Comparison of ENCODE assay signal across 11 cellular contexts in the genomic region with DNA sequence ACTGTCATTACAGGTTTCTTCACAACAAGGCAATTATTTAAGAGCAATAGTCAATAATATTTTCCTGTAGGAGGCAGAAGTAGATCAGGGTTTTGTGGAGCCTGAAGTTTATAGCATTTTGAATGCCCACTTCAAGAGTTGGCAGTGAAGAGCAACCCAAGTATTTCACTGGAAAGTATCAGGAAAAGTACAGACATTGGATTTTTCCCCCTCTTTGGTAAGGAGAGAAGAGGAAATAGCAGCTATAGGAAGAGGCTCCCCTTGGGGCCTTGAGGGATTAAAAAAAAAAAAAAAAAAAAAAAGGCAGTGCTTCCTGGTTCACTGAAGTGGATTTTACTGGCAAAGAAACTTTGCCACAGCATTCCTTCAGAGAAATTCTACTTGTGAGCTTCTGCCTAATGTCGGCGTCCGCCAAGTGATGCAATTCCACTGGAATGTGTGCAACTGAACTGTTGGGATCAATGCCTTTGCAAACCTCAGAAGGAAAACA. TPM values are rescaled to one million over a fixed set of nuclear protein-coding genes. Genes with fewer than 3 reads are reported as not detected.
A peak's percentile ranks its signal among the peaks of the same experiment; 100 is the strongest.
DNase-seq lines count a peak whose midpoint lies in the region; ATAC-seq, FAIRE-seq and TF ChIP-seq lines count a peak whose summit lies in the region.
"Had no signal": no experiment of that assay in that cellular context is flagged by ENCODE, and none has a peak within 500 bp of the region (broad histone marks: within the 10 kb centered on the region; RNA-seq: fewer than 3 reads in every experiment).

No MANE protein-coding gene starts in this region.

- in situ Hi-C loops in HepG2 (cut with HindIII; ENCODE audit: extremely low pct_ligation_motif_present, low pct_unique_long_range_greater_than_20kb): no loop called here

- H3K27ac ChIP-seq in cardiac muscle cell: no peak overlapping the region
- no peak overlapping the region for H3K27ac ChIP-seq in heart left ventricle
- peak overlapping the region in 2 of 4 donors; percentile 6 to 32 for H3K27ac ChIP-seq in body of pancreas
- H3K27ac ChIP-seq in HepG2 (ENCODE audit: extremely low read length, insufficient read depth, low read length): no peak overlapping the region
- no peak overlapping the region for H3K27ac ChIP-seq in esophagus squamous epithelium

- H3K9me3 ChIP-seq in cardiac muscle cell (ENCODE audit: low read depth): no peaks in the 10 kb centered on the region
- no peaks in the 10 kb centered on the region for H3K9me3 ChIP-seq in heart left ventricle
- no peaks in the 10 kb centered on the region for H3K9me3 ChIP-seq in body of pancreas
- peaks cover 93% of the 10 kb centered on the region for H3K9me3 ChIP-seq in HepG2 (ENCODE audit: low read length)
- H3K9me3 ChIP-seq in esophagus squamous epithelium: no peaks in the 10 kb centered on the region

- 14 to 25% (median 18%) methylated on average over 3 of the region's 3 CpGs for WGBS in heart left ventricle, 4 donors
- WGBS in body of pancreas, 2 donors: 14 to 19% methylated on average over 3 of the region's 3 CpGs
- 5% methylated on average over 3 of the region's 3 CpGs for WGBS in HepG2 (ENCODE audit: low lambda C conversion rate)
- 18 to 31% methylated on average over 3 of the region's 3 CpGs for WGBS in esophagus squamous epithelium, 2 donors

- peak; percentile 15 for TF ChIP-seq CTCF in cardiac muscle cell (IDR thresholded peaks at IDR 0.05; ENCODE audit: low read depth, low read length)
- peak in 1 of 12 donors; percentile 25 for TF ChIP-seq CTCF in heart left ventricle (IDR thresholded peaks at IDR 0.05)
- TF ChIP-seq CTCF in body of pancreas (IDR thresholded peaks at IDR 0.05): peak in 2 of 7 experiments; percentile 13 to 23
- TF ChIP-seq CTCF in HepG2 (CRISPR knock-in tag; IDR thresholded peaks at IDR 0.05): no peak
- no peak for TF ChIP-seq CTCF in CD14-positive monocyte (IDR thresholded peaks at IDR 0.05)
- TF ChIP-seq CTCF in esophagus squamous epithelium (IDR thresholded peaks at IDR 0.05): no peak

- H3K27me3 ChIP-seq in cardiac muscle cell (no peaks in the 10 kb centered on the region), heart left ventricle (peaks cover 0 to 5% (median 0%) of the 10 kb centered on the region in 9 donors), body of pancreas (no peaks in the 10 kb centered on the region), HepG2 (ENCODE audit: control insufficient read depth in 1 of 2, insufficient read depth in 2 of 2, low read length in 2 of 2) (no peaks in the 10 kb centered on the region), esophagus squamous epithelium (no peaks in the 10 kb centered on the region)

- H3K4me2 ChIP-seq in HepG2 (ENCODE audit: low read depth, low read length): no peak overlapping the region

- DNase-seq in cardiac muscle cell (ENCODE audit: low read depth in 1 of 2, low spot score in 1 of 2): peak; percentile 23 to 89
- no peak for DNase-seq in heart left ventricle
- DNase-seq in body of pancreas: peak; percentile 24 to 49 (median 37)
- DNase-seq in HepG2 (ENCODE audit: low spot score): no peak
- no peak for DNase-seq in CD14-positive monocyte (ENCODE audit: low spot score)
- no peak for DNase-seq in esophagus squamous epithelium (lab: John Stamatoyannopoulos, UW)
- DNase-seq: CD4-positive, CD25-positive, alpha-beta regulatory T cell; immature natural killer cell had no signal

- CTCF ChIA-PET in HepG2 (lab: Yijun Ruan, JAX; ENCODE audit: low intra/inter-chr PET ratio, low total read pairs): no interaction called here

- no peaks in the 10 kb centered on the region for H3K36me3 Mint-ChIP-seq in CD14-positive monocyte
- H3K36me3 Mint-ChIP-seq: CD4-positive, CD25-positive, alpha-beta regulatory T cell; immature natural killer cell had no signal

- H3K36me3 ChIP-seq in cardiac muscle cell (no peaks in the 10 kb centered on the region), heart left ventricle (no peaks in the 10 kb centered on the region), body of pancreas (replicated peaks in 1 of 2; ENCODE audit: insufficient read depth in 1 of 2, low read depth in 2 of 2) (no peaks in the 10 kb centered on the region), HepG2 (replicated peaks in 1 of 2; ENCODE audit: control insufficient read depth in 1 of 2, insufficient read depth in 2 of 2, low read length in 2 of 2) (no peaks in the 10 kb centered on the region), esophagus squamous epithelium (no peaks in the 10 kb centered on the region)

- no peak overlapping the region for H3K4me3 Mint-ChIP-seq in CD14-positive monocyte
- H3K4me3 Mint-ChIP-seq: activated T-helper 1 cell treated with anti-CD3 and anti-CD28 coated beads, Interleukin-12 subunit alpha, Interleukin-12 subunit beta, Interleukin-2, Interleukin-4 antibody, amounts not matched to agents 30 ng/mL and 10 ng/mL and 1 ng/mL, durations not matched to agents 14 hours and 24 hours and 36 hours; CD4-positive, CD25-positive, alpha-beta regulatory T cell; immature natural killer cell had no signal

- intact Hi-C loops in heart left ventricle (cut with DNase I): loop anchor here in 5 of 10 donors (10.0 kb wide), 1 partner anchor 1928 kb away; no protein-coding TSS in a partner anchor
- intact Hi-C loops in body of pancreas (cut with DNase I): no loop called here
- intact Hi-C loops in HepG2 (cut with micrococcal nuclease; ENCODE audit: unreplicated experiment): no loop called here
- intact Hi-C loops in CD14-positive monocyte (cut with micrococcal nuclease): no loop called here
- intact Hi-C loops in esophagus squamous epithelium (cut with DNase I): no loop called here

- no peaks in the 10 kb centered on the region for H3K4me1 Mint-ChIP-seq in CD14-positive monocyte
- H3K4me1 Mint-ChIP-seq: immature natural killer cell had no signal

- H3K27ac Mint-ChIP-seq in CD14-positive monocyte: no peak overlapping the region
- H3K27ac Mint-ChIP-seq: activated T-helper 1 cell treated with anti-CD3 and anti-CD28 coated beads, Interleukin-12 subunit alpha, Interleukin-12 subunit beta, Interleukin-2, Interleukin-4 antibody, amounts not matched to agents 30 ng/mL and 10 ng/mL and 1 ng/mL, durations not matched to agents 14 hours and 24 hours and 36 hours; immature natural killer cell had no signal

- H3K4me3 ChIP-seq in cardiac muscle cell (no peak overlapping the region), heart left ventricle (no peak overlapping the region), body of pancreas (no peak overlapping the region), HepG2 (replicated peaks in 1 of 3; ENCODE audit: insufficient read depth in 1 of 3, low read depth in 2 of 3, low read length in 3 of 3) (no peak overlapping the region), esophagus squamous epithelium (no peak overlapping the region)

- H3K27me3 Mint-ChIP-seq in CD14-positive monocyte (ENCODE audit: low read depth in 3 of 3): no peaks in the 10 kb centered on the region
- H3K27me3 Mint-ChIP-seq: CD4-positive, CD25-positive, alpha-beta regulatory T cell had no signal

- no peak overlapping the region for H3K9ac ChIP-seq in HepG2 (ENCODE audit: insufficient read depth, low read depth, low read length)

- H2AFZ ChIP-seq in HepG2 (ENCODE audit: low read length): no peak overlapping the region

- POLR2A ChIA-PET in HepG2 (lab: Yijun Ruan, JAX): no interaction called here

- TF ChIP-seq RAD21 in HepG2 (CRISPR knock-in tag; IDR thresholded peaks at IDR 0.05): no peak

- FAIRE-seq in HepG2 (lab: Jason Lieb, UNC): no peak

- peaks cover 0 to 2% (median 0%) of the 10 kb centered on the region in 7 donors for H3K9me3 Mint-ChIP-seq in CD14-positive monocyte
- H3K9me3 Mint-ChIP-seq: activated T-helper 1 cell treated with anti-CD3 and anti-CD28 coated beads, Interleukin-12 subunit alpha, Interleukin-12 subunit beta, Interleukin-2, Interleukin-4 antibody, amounts not matched to agents 30 ng/mL and 10 ng/mL and 1 ng/mL, durations not matched to agents 14 hours and 24 hours and 36 hours had no signal

- no peaks in the 10 kb centered on the region for H3K79me2 ChIP-seq in HepG2 (ENCODE audit: insufficient read depth, low read length)

- BruUV-seq in HepG2 (replicated peaks; lab: Mats Ljungman, UMichigan): no TSS peak

- no peaks in the 10 kb centered on the region for H4K20me1 ChIP-seq in HepG2 (ENCODE audit: insufficient read depth, low read length)

- no peaks in the 10 kb centered on the region for H3K4me1 ChIP-seq in cardiac muscle cell (ENCODE audit: low read depth)
- no peaks in the 10 kb centered on the region for H3K4me1 ChIP-seq in heart left ventricle
- H3K4me1 ChIP-seq in body of pancreas: no peaks in the 10 kb centered on the region
- no peaks in the 10 kb centered on the region for H3K4me1 ChIP-seq in HepG2 (ENCODE audit: insufficient read depth, low read length)
- no peaks in the 10 kb centered on the region for H3K4me1 ChIP-seq in esophagus squamous epithelium

- TF ChIP-seq POLR2A in heart left ventricle (IDR thresholded peaks at IDR 0.05): no peak
- TF ChIP-seq POLR2A in body of pancreas (IDR thresholded peaks at IDR 0.05): no peak
- TF ChIP-seq POLR2A in HepG2 (IDR thresholded peaks at IDR 0.05; ENCODE audit: insufficient read depth in 1 of 2, low read depth in 2 of 2, low read length in 2 of 2): no peak
- no peak for TF ChIP-seq POLR2A in esophagus squamous epithelium (IDR thresholded peaks at IDR 0.05)

- TF ChIP-seq EP300 in HepG2 (IDR thresholded peaks at IDR 0.05; ENCODE audit: low read depth in 2 of 2, low read length in 2 of 2) (no peak), HepG2 (CRISPR knock-in tag; IDR thresholded peaks at IDR 0.05; ENCODE audit: borderline replicate concordance) (no peak)

- ATAC-seq in heart left ventricle (no peak), body of pancreas (peak; percentile 65), HepG2 (no peak), HG03521 (IDR thresholded peaks at IDR 0.05; ENCODE audit: unreplicated experiment) (no peak), HG02588 (IDR thresholded peaks at IDR 0.05; ENCODE audit: unreplicated experiment) (no peak)

RNA-seq across cellular contexts. Expression of a gene that starts 5.7 kb away (rescaled TPM):
- total RNA-seq in cardiac muscle cell: 0.21 TPM in 2 replicates
- not detected in 2 replicates for polyA plus RNA-seq in cardiac muscle cell
- not detected for total RNA-seq in heart left ventricle
- polyA plus RNA-seq in heart left ventricle: not detected
- total RNA-seq in body of pancreas: not detected
- not detected in 2 replicates for total RNA-seq in HepG2 (2016; rRNA removed; fragmentation: Illumina TruSeq; extraction: Trizol)
- total RNA-seq in HepG2 (2016; cell fraction: cytosol; rRNA removed; fragmentation: Illumina TruSeq; extraction: Trizol; ENCODE audit: low read depth): not detected in 2 replicates
- not detected in 2 replicates for total RNA-seq in HepG2 (2016; cell fraction: insoluble cytoplasmic fraction; rRNA removed; fragmentation: Illumina TruSeq; extraction: Trizol)
- total RNA-seq in HepG2 (2016; cell fraction: membrane; rRNA removed; fragmentation: Illumina TruSeq; extraction: Trizol): not detected in 2 replicates
- not detected in 2 replicates for total RNA-seq in HepG2 (2016; cell fraction: nucleus; rRNA removed; fragmentation: Illumina TruSeq; extraction: Trizol)
- polyA plus RNA-seq in HepG2 (2011; rRNA removed): not detected in 2 replicates
- polyA plus RNA-seq in HepG2 (2011; cell fraction: cytosol; rRNA removed): not detected in 2 replicates
- not detected in 2 replicates for polyA plus RNA-seq in HepG2 (2011; cell fraction: nucleus; rRNA removed)
- not detected in 2 replicates for polyA plus RNA-seq in HepG2 (2012)
- not detected in 2 replicates for polyA plus RNA-seq in HepG2 (2016; cell fraction: cytosol; fragmentation: Illumina TruSeq; extraction: Trizol; ENCODE audit: low read depth)
- not detected in 2 replicates for polyA plus RNA-seq in HepG2 (2016; cell fraction: insoluble cytoplasmic fraction; fragmentation: Illumina TruSeq; extraction: Trizol; ENCODE audit: low read depth)
- polyA plus RNA-seq in HepG2 (2016; cell fraction: membrane; fragmentation: Illumina TruSeq; extraction: Trizol; ENCODE audit: low read depth): not detected in 2 replicates
- not detected in 2 replicates for polyA plus RNA-seq in HepG2 (2016; cell fraction: nucleus; fragmentation: Illumina TruSeq; extraction: Trizol; ENCODE audit: insufficient read depth, low read depth)
- polyA minus RNA-seq in HepG2 (2011; rRNA and poly(A)+ RNA removed; ENCODE audit: low replicate concordance): not detected in 2 replicates
- not detected in 2 replicates for polyA minus RNA-seq in HepG2 (2011; cell fraction: cytosol; rRNA and poly(A)+ RNA removed)
- polyA minus RNA-seq in HepG2 (2011; cell fraction: nucleus; rRNA and poly(A)+ RNA removed): not detected in 2 replicates
- not detected for polyA plus RNA-seq in CD14-positive monocyte
- total RNA-seq in esophagus squamous epithelium: not detected
- total RNA-seq: activated T-helper 1 cell treated with anti-CD3 and anti-CD28 coated beads, Interleukin-12 subunit alpha, Interleukin-12 subunit beta, Interleukin-2, Interleukin-4 antibody, amounts not matched to agents 30 ng/mL and 10 ng/mL and 1 ng/mL, durations not matched to agents 14 hours and 24 hours and 36 hours; CD4-positive, CD25-positive, alpha-beta regulatory T cell had no signal
- polyA plus RNA-seq: CD4-positive, CD25-positive, alpha-beta regulatory T cell; immature natural killer cell had no signal

Comparison
In these comparisons a context has a peak if more than half of its experiments do, and no peak if none do; other contexts are left out.
1. DNase-seq: peak in cardiac muscle cell (2 of 2) and body of pancreas (4 of 4); none in heart left ventricle (0 of 5), HepG2 (single experiment), CD14-positive monocyte (single experiment) and esophagus squamous epithelium (single experiment).